12 cellular contexts compared by ENCODE assay signal in the genomic region with DNA sequence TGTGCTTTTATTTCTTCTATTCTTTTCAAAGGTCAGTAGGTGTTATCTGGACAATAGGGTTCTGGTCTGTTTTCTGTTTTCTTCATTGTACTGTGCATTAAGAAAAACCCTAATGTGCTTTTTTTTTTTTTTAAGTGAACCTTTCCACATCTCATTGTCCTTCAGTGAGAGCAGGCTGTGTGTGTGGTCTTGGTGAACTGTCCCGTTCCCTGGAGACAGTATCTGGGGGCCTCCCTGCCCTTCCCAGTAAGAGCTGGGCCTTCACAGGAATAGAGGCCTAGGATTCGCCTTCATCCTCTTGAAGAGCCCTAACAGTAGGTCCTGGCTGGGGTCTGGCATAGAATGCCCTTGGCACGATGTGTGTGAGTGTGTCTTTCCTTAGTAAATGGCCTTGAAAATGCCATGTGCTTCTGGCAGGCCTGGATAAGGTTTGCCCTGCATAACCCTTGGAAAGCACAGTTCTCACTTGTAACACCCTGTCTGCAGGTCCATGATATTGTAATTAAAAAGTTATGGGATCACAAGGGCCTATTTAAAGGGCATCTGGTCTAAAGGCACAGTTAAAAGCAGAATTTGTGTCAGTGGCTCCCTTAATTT.
DNase-seq lines count a peak whose midpoint lies in the region; ATAC-seq and TF ChIP-seq lines count a peak whose summit lies in the region.
"Had no signal": no experiment of that assay in that cellular context is flagged by ENCODE, and none has a peak within 500 bp of the region (broad histone marks: within the 10 kb centered on the region; RNA-seq: fewer than 3 reads in every experiment).

No MANE protein-coding gene starts in this region.

- H3K9me3 ChIP-seq in Panc1 (ENCODE audit: control insufficient read depth, insufficient read depth, low read depth, low read length), result no peaks in the 10 kb centered on the region
- no peaks in the 10 kb centered on the region for H3K9me3 ChIP-seq in mesodermal cell (ENCODE audit: control insufficient read depth, low read length)
- no peaks in the 10 kb centered on the region for H3K9me3 ChIP-seq in testis

- H3K4me1 ChIP-seq in Panc1 (ENCODE audit: control insufficient read depth, insufficient read depth, low read length), result peaks cover 61% of the 10 kb centered on the region
- H3K4me1 ChIP-seq in mesodermal cell (ENCODE audit: control insufficient read depth, insufficient read depth, low read length, poor library complexity, severe bottlenecking), result peaks cover 57% of the 10 kb centered on the region
- peaks cover 26% of the 10 kb centered on the region for H3K4me1 ChIP-seq in testis

- H3K27ac ChIP-seq in Panc1 (ENCODE audit: low read length), result peak overlapping the region; percentile 98
- peak overlapping the region; percentile 97 for H3K27ac ChIP-seq in epithelial cell of prostate
- peak overlapping the region; percentile 98 for H3K27ac ChIP-seq in mesodermal cell (ENCODE audit: low read depth, low read length, severe bottlenecking)
- peak overlapping the region; percentile 26 to 32 for H3K27ac ChIP-seq in testis

- ATAC-seq in Panc1 (no peak), HG03097 (IDR thresholded peaks at IDR 0.05; ENCODE audit: low FRiP score, unreplicated experiment) (no peak)
- ATAC-seq: activated CD4-positive, alpha-beta T cell treated with anti-CD3 and anti-CD28 coated beads for 36 hours; CD8-positive, alpha-beta T cell had no signal

- DNase-seq in Panc1 (ENCODE audit: low read depth, low spot score), result no peak
- DNase-seq in epithelial cell of prostate (ENCODE audit: low read depth, low spot score), result no peak
- peak; percentile 74 for DNase-seq in testis
- DNase-seq in germinal center (ENCODE audit: low spot score), result no peak
- no peak for DNase-seq in GOT3 (lab: John Stamatoyannopoulos, UW)
- DNase-seq in activated effector memory CD4-positive, alpha-beta T cell treated with anti-CD3 and anti-CD28 coated beads, Interleukin-2, amount 50 U/mL, for 16 hours, result no peak
- DNase-seq: activated CD4-positive, alpha-beta T cell treated with anti-CD3 and anti-CD28 coated beads for 36 hours; caudate nucleus; CD8-positive, alpha-beta T cell; stimulated activated CD4-positive, alpha-beta T cell treated with anti-CD3 and anti-CD28 coated beads, Interleukin-4, amount 100 ng/mL, for 24 hours had no signal

- in situ Hi-C loops in Panc1 (cut with HindIII; ENCODE audit: low pct_unique_long_range_greater_than_20kb, low sequenced_read_pairs), result no loop called here

- BruUV-seq in Panc1 (replicated peaks; lab: Mats Ljungman, UMichigan), result no TSS peak

- 90 to 93% methylated on average over 2 to 3 of the region's 3 CpGs for WGBS in mesodermal cell (ENCODE audit: insufficient coverage in 2 of 2), 2 experiments
- 50 to 52% methylated on average over 3 of the region's 3 CpGs for WGBS in testis, 2 donors

- H3K4me3 ChIP-seq in Panc1 (ENCODE audit: low read depth in 2 of 2, low read length in 2 of 2) (no peak overlapping the region), mesodermal cell (ENCODE audit: extremely low read depth, insufficient read depth, low read length, poor library complexity, severe bottlenecking) (no peak overlapping the region), testis (no peak overlapping the region)

- CTCF ChIA-PET in Panc1 (lab: Charles Lee), result interaction anchor here (0.6 kb wide), 1 partner anchor 77 kb away, joined by 3 read pairs; no protein-coding TSS in a partner anchor

- POLR2A ChIA-PET in Panc1 (lab: Charles Lee), result no interaction called here

- TF ChIP-seq CTCF in Panc1 (IDR thresholded peaks at IDR 0.05) (no peak), testis (IDR thresholded peaks at IDR 0.05) (no peak)

- intact Hi-C loops in Panc1 (cut with micrococcal nuclease; ENCODE audit: unreplicated experiment), result no loop called here
- intact Hi-C loops in testis (cut with DNase I; ENCODE audit: low total_unique reads), result no loop called here

- H3K36me3 ChIP-seq in Panc1 (ENCODE audit: control insufficient read depth, insufficient read depth, low read length) (no peaks in the 10 kb centered on the region; the same call in 1 of the 2 replicates), mesodermal cell (ENCODE audit: control insufficient read depth, insufficient read depth, low read length) (peaks cover 16% of the 10 kb centered on the region), testis (ENCODE audit: low read depth, missing control alignments) (no peaks in the 10 kb centered on the region)

- no peak for TF ChIP-seq POLR2A in testis (IDR thresholded peaks at IDR 0.05)

- H3K27me3 ChIP-seq in Panc1 (ENCODE audit: control insufficient read depth, insufficient read depth, low read length), result no peaks in the 10 kb centered on the region
- H3K27me3 ChIP-seq in testis, result no peaks in the 10 kb centered on the region

Comparison
In these comparisons a context has a peak if more than half of its experiments do, and no peak if none do; other contexts are left out.
1. H3K27ac ChIP-seq: peak in every context shown above with its lines; median percentile 98 in Panc1; 98 in mesodermal cell; 97 in epithelial cell of prostate; 29 in testis.